15 cellular contexts compared by ENCODE assay signal in the genomic region with DNA sequence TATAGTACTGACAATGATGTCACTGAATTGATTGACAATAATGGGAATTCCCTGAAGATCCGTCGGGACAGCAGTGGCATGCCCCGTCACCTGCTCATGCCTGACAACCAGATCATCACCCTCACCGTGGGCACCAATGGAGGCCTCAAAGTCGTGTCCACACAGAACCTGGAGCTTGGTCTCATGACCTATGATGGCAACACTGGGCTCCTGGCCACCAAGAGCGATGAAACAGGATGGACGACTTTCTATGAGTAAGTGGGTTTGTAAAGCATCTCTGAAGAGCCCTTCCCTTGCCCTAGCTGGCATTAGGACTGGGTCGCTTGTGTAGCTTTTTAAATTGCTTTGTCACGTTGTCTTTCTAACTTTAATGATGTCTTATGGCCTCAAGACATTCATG.
"Had no signal": no experiment of that assay in that cellular context is flagged by ENCODE, and none has a peak within 500 bp of the region (broad histone marks: within the 10 kb centered on the region; RNA-seq: fewer than 3 reads in every experiment).

No MANE protein-coding gene starts in this region.

- H3K4me3 ChIP-seq: colonic mucosa, ovary, tibial nerve, upper lobe of right lung, vagina had no signal

- H3K27ac ChIP-seq: colonic mucosa, gastrocnemius medialis, heart right ventricle, ovary, upper lobe of right lung, vagina had no signal

- H3K36me3 ChIP-seq: colonic mucosa, gastrocnemius medialis, ovary, tibial nerve, upper lobe of right lung, vagina had no signal

- DNase-seq: colonic mucosa; effector CD4-positive, alpha-beta T cell; gastrocnemius medialis; heart right ventricle; kidney glomerular epithelial cell; naive thymus-derived CD4-positive, alpha-beta T cell; ovary; right cardiac atrium; stimulated activated CD4-positive, alpha-beta T cell treated with anti-CD3 and anti-CD28 coated beads, Interleukin-4, amount 100 ng/mL, for 1 hour; stimulated activated CD8-positive, alpha-beta memory T cell treated with anti-CD3 and anti-CD28 coated beads, Interleukin-4, amount 100 ng/mL, for 48 hours; upper lobe of right lung had no signal

- ATAC-seq: gastrocnemius medialis; naive thymus-derived CD4-positive, alpha-beta T cell; stimulated activated effector memory CD8-positive, alpha-beta T cell treated with anti-CD3 and anti-CD28 coated beads, Interleukin-12 subunit alpha, Interleukin-12 subunit beta, amount 100 ng/mL, for 72 hours; upper lobe of right lung had no signal

- H3K4me1 ChIP-seq: colonic mucosa, gastrocnemius medialis had no signal

- FAIRE-seq: endothelial cell of umbilical vein had no signal

- H3K9me3 ChIP-seq: colonic mucosa, gastrocnemius medialis, heart right ventricle, ovary, tibial nerve, upper lobe of right lung, vagina had no signal

- H3K27me3 ChIP-seq: colonic mucosa, gastrocnemius medialis, heart right ventricle, ovary, tibial nerve, upper lobe of right lung, vagina had no signal
